Comparison of ENCODE assay signal across 13 cellular contexts in genomic region chr3:156519758-156520162, GRCh38. TPM values are rescaled to one million over a fixed set of nuclear protein-coding genes. Genes with fewer than 3 reads are reported as not detected.
A peak's percentile ranks its signal among the peaks of the same experiment; 100 is the strongest.
DNase-seq lines count a peak whose midpoint lies in the region; ATAC-seq and TF ChIP-seq lines count a peak whose summit lies in the region.
"Had no signal": no experiment of that assay in that cellular context is flagged by ENCODE, and none has a peak within 500 bp of the region (broad histone marks: within the 10 kb centered on the region; RNA-seq: fewer than 3 reads in every experiment).

No MANE protein-coding gene starts in this region.

- H3K27me3 ChIP-seq in testis, result no peaks in the 10 kb centered on the region
- H3K27me3 ChIP-seq: esophagus squamous epithelium had no signal

- no peak for DNase-seq in effector CD8-positive, alpha-beta T cell (lab: John Stamatoyannopoulos, UW)
- DNase-seq in T1000 (lab: John Stamatoyannopoulos, UW) (no peak), nucleus accumbens (lab: John Stamatoyannopoulos, UW) (no peak), testis (no peak)
- DNase-seq: activated CD4-positive, alpha-beta T cell treated with anti-CD3 and anti-CD28 coated beads, Interleukin-2, amount 50 U/mL, for 48 hours; COR-L47; esophagus squamous epithelium; immature natural killer cell; NCI-H226 had no signal

- ATAC-seq in GM18508 (IDR thresholded peaks at IDR 0.05; ENCODE audit: insufficient read depth, unreplicated experiment), result peak; percentile 89
- peak; percentile 44 for ATAC-seq in GM19351 (IDR thresholded peaks at IDR 0.05; ENCODE audit: unreplicated experiment)
- peak; percentile 46 for ATAC-seq in HG02870 (IDR thresholded peaks at IDR 0.05; ENCODE audit: unreplicated experiment)
- ATAC-seq in HG03571 (IDR thresholded peaks at IDR 0.05; ENCODE audit: unreplicated experiment), result peak; percentile 77

- TF ChIP-seq POLR2A in testis (IDR thresholded peaks at IDR 0.05), result no peak

- peaks cover 11% of the 10 kb centered on the region for H3K4me1 ChIP-seq in testis

- no peak overlapping the region for H3K4me3 ChIP-seq in testis
- H3K4me3 ChIP-seq: esophagus squamous epithelium had no signal

- TF ChIP-seq CTCF in testis (IDR thresholded peaks at IDR 0.05), result no peak

- no peaks in the 10 kb centered on the region for H3K36me3 ChIP-seq in testis (ENCODE audit: low read depth, missing control alignments)
- H3K36me3 ChIP-seq: esophagus squamous epithelium had no signal

- intact Hi-C loops in testis (cut with DNase I; ENCODE audit: low total_unique reads), result loop anchor here (10.0 kb wide), 1 partner anchor 365 kb away; no protein-coding TSS in a partner anchor

- no peaks in the 10 kb centered on the region for H3K9me3 ChIP-seq in testis
- H3K9me3 ChIP-seq: esophagus squamous epithelium had no signal

- WGBS in testis, 2 donors, result 90 to 94% methylated on average over 1 of the region's 1 CpG

- H3K27ac ChIP-seq in testis, result no peak overlapping the region
- H3K27ac ChIP-seq: esophagus squamous epithelium had no signal

RNA-seq across cellular contexts. Expression of gene SSR3, which starts 35.2 kb away (rescaled TPM):
- 100 to 1,000 TPM in 1 of 2 donors, 10 to 100 TPM in 1; 85.0 to 108 TPM for total RNA-seq in testis
- 204 TPM for polyA plus RNA-seq in testis (ENCODE audit: insufficient read depth, low read depth, low replicate concordance)
